Comparison of ENCODE assay signal across 11 cellular contexts in the genomic region with DNA sequence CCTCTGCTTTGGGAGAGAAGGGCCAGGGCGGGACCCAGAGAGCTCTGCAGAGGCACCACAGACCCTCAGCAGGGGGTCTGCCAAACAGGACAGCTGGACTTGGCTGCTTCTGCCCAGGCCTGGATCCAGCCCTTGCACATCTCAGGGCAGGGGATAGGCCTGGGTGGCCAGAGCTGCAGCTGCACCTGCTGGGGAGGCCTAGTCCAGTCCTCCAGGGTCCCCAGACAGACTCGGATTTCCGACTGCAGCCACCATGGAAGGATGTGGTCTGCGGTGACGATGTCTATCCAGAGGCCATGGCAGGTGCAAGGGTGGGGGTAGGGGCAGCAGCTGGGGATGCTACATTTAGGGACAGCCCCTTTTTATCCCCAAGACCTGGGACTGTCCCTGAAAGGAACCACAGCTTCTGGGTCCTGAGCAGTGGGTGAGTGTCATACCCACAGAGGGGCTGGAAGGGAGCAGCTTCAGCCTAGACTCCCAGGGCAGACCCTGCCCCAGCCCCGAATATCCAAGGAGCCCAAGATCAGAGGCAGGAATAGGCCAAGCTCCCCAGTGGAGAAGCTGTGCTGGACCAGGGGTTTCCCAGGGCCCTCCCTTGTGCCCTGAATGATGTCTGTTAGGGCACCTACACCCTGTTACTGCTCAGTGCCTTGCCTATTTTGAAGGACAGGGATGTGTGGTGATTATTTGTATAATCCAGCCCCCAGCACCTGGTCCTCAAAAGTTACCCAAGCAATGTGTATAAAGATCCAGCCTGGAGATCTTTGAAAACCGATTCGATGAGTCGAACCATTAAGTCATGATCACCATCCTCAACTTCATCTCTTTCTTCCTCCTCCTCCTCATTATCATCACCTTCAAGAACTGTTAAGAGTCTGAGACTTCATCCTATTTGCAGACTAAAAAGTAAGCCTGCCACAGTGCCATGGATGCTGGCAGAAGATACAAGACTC. TPM values are rescaled to one million over a fixed set of nuclear protein-coding genes. Genes with fewer than 3 reads are reported as not detected.
DNase-seq lines count a peak whose midpoint lies in the region; ATAC-seq lines count a peak whose summit lies in the region.
"Had no signal": no experiment of that assay in that cellular context is flagged by ENCODE, and none has a peak within 500 bp of the region (broad histone marks: within the 10 kb centered on the region; RNA-seq: fewer than 3 reads in every experiment).

No MANE protein-coding gene starts in this region.

- intact Hi-C loops in left cardiac atrium (cut with DNase I): no loop called here

- ATAC-seq in HG02852 (IDR thresholded peaks at IDR 0.05; ENCODE audit: unreplicated experiment): peak; percentile 61
- no peak for ATAC-seq in left cardiac atrium

- peak; percentile 63 for DNase-seq in activated CD4-positive, alpha-beta T cell treated with anti-CD3 and anti-CD28 coated beads for 48 hours
- DNase-seq in activated CD4-positive, alpha-beta T cell treated with anti-CD3 and anti-CD28 coated beads for 1 hour: no peak
- peak; percentile 46 for DNase-seq in UCSD-AML1 (lab: John Stamatoyannopoulos, UW; ENCODE audit: unreplicated experiment)
- peak; percentile 36 to 66 for DNase-seq in stimulated activated CD8-positive, alpha-beta memory T cell treated with anti-CD3 and anti-CD28 coated beads, Interleukin-15, amount 100 ng/mL, for 48 hours (ENCODE audit: low read depth in 2 of 2)
- no peak for DNase-seq in SW 1271 (lab: John Stamatoyannopoulos, UW)
- DNase-seq in stimulated activated naive CD4-positive, alpha-beta T cell (lab: John Stamatoyannopoulos, UW): no peak
- no peak for DNase-seq in left cardiac atrium
- DNase-seq: NCI-H526 had no signal

RNA-seq across cellular contexts. Expression of a gene that starts 2.5 kb away (rescaled TPM):
- under 1 TPM; 0.58 to 0.77 TPM for total RNA-seq in left cardiac atrium
- total RNA-seq: glomerular endothelial cell, skeletal muscle tissue had no signal

Comparison
In these comparisons a context has a peak if more than half of its experiments do, and no peak if none do; other contexts are left out.
1. DNase-seq: peak in activated CD4-positive, alpha-beta T cell treated with anti-CD3 and anti-CD28 coated beads for 48 hours (single experiment), UCSD-AML1 (single experiment) and stimulated activated CD8-positive, alpha-beta memory T cell treated with anti-CD3 and anti-CD28 coated beads, Interleukin-15, amount 100 ng/mL, for 48 hours (2 of 2); none in activated CD4-positive, alpha-beta T cell treated with anti-CD3 and anti-CD28 coated beads for 1 hour (single experiment), SW 1271 (0 of 2), stimulated activated naive CD4-positive, alpha-beta T cell (0 of 6) and left cardiac atrium (single experiment).